In genomic region chr2:219545610-219546352, GRCh38 we compare ENCODE assay signal across 1 cellular context.
TF ChIP-seq lines count a peak whose summit lies in the region.

No MANE protein-coding gene starts in this region.

TF ChIP-seq in neural cell, 6 proteins besides CTCF, POLR2A, EP300 and RAD21 (continued from another document):
- TF ChIP-seq, protein P1, sequence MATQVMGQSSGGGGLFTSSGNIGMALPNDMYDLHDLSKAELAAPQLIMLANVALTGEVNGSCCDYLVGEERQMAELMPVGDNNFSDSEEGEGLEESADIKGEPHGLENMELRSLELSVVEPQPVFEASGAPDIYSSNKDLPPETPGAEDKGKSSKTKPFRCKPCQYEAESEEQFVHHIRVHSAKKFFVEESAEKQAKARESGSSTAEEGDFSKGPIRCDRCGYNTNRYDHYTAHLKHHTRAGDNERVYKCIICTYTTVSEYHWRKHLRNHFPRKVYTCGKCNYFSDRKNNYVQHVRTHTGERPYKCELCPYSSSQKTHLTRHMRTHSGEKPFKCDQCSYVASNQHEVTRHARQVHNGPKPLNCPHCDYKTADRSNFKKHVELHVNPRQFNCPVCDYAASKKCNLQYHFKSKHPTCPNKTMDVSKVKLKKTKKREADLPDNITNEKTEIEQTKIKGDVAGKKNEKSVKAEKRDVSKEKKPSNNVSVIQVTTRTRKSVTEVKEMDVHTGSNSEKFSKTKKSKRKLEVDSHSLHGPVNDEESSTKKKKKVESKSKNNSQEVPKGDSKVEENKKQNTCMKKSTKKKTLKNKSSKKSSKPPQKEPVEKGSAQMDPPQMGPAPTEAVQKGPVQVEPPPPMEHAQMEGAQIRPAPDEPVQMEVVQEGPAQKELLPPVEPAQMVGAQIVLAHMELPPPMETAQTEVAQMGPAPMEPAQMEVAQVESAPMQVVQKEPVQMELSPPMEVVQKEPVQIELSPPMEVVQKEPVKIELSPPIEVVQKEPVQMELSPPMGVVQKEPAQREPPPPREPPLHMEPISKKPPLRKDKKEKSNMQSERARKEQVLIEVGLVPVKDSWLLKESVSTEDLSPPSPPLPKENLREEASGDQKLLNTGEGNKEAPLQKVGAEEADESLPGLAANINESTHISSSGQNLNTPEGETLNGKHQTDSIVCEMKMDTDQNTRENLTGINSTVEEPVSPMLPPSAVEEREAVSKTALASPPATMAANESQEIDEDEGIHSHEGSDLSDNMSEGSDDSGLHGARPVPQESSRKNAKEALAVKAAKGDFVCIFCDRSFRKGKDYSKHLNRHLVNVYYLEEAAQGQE (IDR thresholded peaks at IDR 0.05; ENCODE audit: borderline replicate concordance), result no peak
- no peak for TF ChIP-seq POLR2AphosphoS5 (IDR thresholded peaks at IDR 0.05)
